14 cellular contexts compared by ENCODE assay signal in genomic region chr6:83962592-83962991, GRCh38.
DNase-seq lines count a peak whose midpoint lies in the region; ATAC-seq and TF ChIP-seq lines count a peak whose summit lies in the region.
"Had no signal": no experiment of that assay in that cellular context is flagged by ENCODE, and none has a peak within 500 bp of the region (broad histone marks: within the 10 kb centered on the region; RNA-seq: fewer than 3 reads in every experiment).

No MANE protein-coding gene starts in this region.

- H3K9me3 ChIP-seq in PC-9 (ENCODE audit: insufficient read depth, low read depth): no peaks in the 10 kb centered on the region

- TF ChIP-seq CTCF in GM06990 (IDR thresholded peaks at IDR 0.05; ENCODE audit: insufficient read depth, low read length, poor library complexity, severe bottlenecking) (no peak), PC-9 (conservative IDR thresholded peaks at IDR 0.05) (no peak)

- H3K4me3 ChIP-seq in GM06990 (replicated peaks; ENCODE audit: low read depth, low read length) (no peak overlapping the region), PC-9 (no peak overlapping the region)
- H3K4me3 ChIP-seq: upper lobe of right lung had no signal

- H4K20me1 ChIP-seq in PC-9 (ENCODE audit: insufficient read depth): no peaks in the 10 kb centered on the region

- intact Hi-C loops in PC-9 (cut with micrococcal nuclease; ENCODE audit: unreplicated experiment): no loop called here

- peak; percentile 12 for DNase-seq in GM06990 (ENCODE audit: extremely low read depth, insufficient read length)
- DNase-seq in T-helper 9 cell: no peak
- no peak for DNase-seq in PC-9
- DNase-seq in KG1 (lab: John Stamatoyannopoulos, UW): no peak
- no peak for DNase-seq in T-helper 2 cell treated with Interferon-gamma antibody and Interleukin-4, amounts not matched to agents 5 μg/mL and 100 μg/mL, for 36 hours (ENCODE audit: low spot score)
- DNase-seq: activated CD8-positive, alpha-beta memory T cell treated with anti-CD3 and anti-CD28 coated beads for 24 hours; aorta; islet precursor cell; NCI-H2081 treated with DMSO at 0.1 percent for 48 hours; SHP77 treated with DMSO at 0.1 percent for 48 hours; upper lobe of right lung had no signal

- no peaks in the 10 kb centered on the region for H3K4me1 ChIP-seq in PC-9 (replicated peaks; ENCODE audit: insufficient read depth)
- H3K4me1 ChIP-seq: upper lobe of right lung had no signal

- no peaks in the 10 kb centered on the region for H3F3A ChIP-seq in PC-9 (ENCODE audit: insufficient read depth, low read depth)

- H3K4me2 ChIP-seq in PC-9: no peak overlapping the region

- BruUV-seq in PC-9 (replicated peaks; lab: Mats Ljungman, UMichigan): no TSS peak

- no peaks in the 10 kb centered on the region for H3K79me2 ChIP-seq in PC-9 (ENCODE audit: low read depth)

- H3K36me3 Mint-ChIP-seq in T-helper 2 cell treated with Interferon-gamma antibody and Interleukin-4, amounts not matched to agents 5 μg/mL and 100 μg/mL, for 36 hours (ENCODE audit: low read depth): peaks cover 54% of the 10 kb centered on the region

- CTCF ChIA-PET in PC-9 (lab: Charles Lee): no interaction called here

- peak; percentile 64 for ATAC-seq in GM19372 (IDR thresholded peaks at IDR 0.05; ENCODE audit: low read depth, unreplicated experiment)
- peak; percentile 92 for ATAC-seq in HG02852 (IDR thresholded peaks at IDR 0.05; ENCODE audit: unreplicated experiment)
- peak; percentile 90 for ATAC-seq in HG03571 (IDR thresholded peaks at IDR 0.05; ENCODE audit: unreplicated experiment)
- ATAC-seq: upper lobe of right lung had no signal

- H3K27ac ChIP-seq in PC-9: no peak overlapping the region
- H3K27ac ChIP-seq: upper lobe of right lung had no signal

- H2AFZ ChIP-seq in PC-9: no peak overlapping the region

- no peaks in the 10 kb centered on the region for H3K9me2 ChIP-seq in PC-9 (ENCODE audit: insufficient read depth)

- peaks cover 26% of the 10 kb centered on the region for H3K4me1 Mint-ChIP-seq in T-helper 2 cell treated with Interferon-gamma antibody and Interleukin-4, amounts not matched to agents 5 μg/mL and 100 μg/mL, for 36 hours (ENCODE audit: low read depth)

- H3K9me3 Mint-ChIP-seq in T-helper 2 cell treated with Interferon-gamma antibody and Interleukin-4, amounts not matched to agents 5 μg/mL and 100 μg/mL, for 36 hours: peaks cover 30% of the 10 kb centered on the region

- POLR2A ChIA-PET in PC-9 (lab: Charles Lee; ENCODE audit: unreplicated experiment): no interaction called here

- no peak overlapping the region for H3K27ac Mint-ChIP-seq in T-helper 2 cell treated with Interferon-gamma antibody and Interleukin-4, amounts not matched to agents 5 μg/mL and 100 μg/mL, for 36 hours

- H3K27me3 Mint-ChIP-seq in T-helper 2 cell treated with Interferon-gamma antibody and Interleukin-4, amounts not matched to agents 5 μg/mL and 100 μg/mL, for 36 hours (ENCODE audit: low read depth): no peaks in the 10 kb centered on the region

- H3K27me3 ChIP-seq in GM06990 (replicated peaks; ENCODE audit: control insufficient read depth, insufficient read depth, low read length) (no peaks in the 10 kb centered on the region), PC-9 (ENCODE audit: insufficient read depth, low read depth) (no peaks in the 10 kb centered on the region)
- H3K27me3 ChIP-seq: upper lobe of right lung had no signal

- H3K4me3 Mint-ChIP-seq in T-helper 2 cell treated with Interferon-gamma antibody and Interleukin-4, amounts not matched to agents 5 μg/mL and 100 μg/mL, for 36 hours: no peak overlapping the region

- H3K36me3 ChIP-seq in GM06990 (ENCODE audit: control insufficient read depth, insufficient read depth, low read length) (peaks cover 3% of the 10 kb centered on the region), PC-9 (ENCODE audit: low read depth) (no peaks in the 10 kb centered on the region)
